8 cellular contexts compared by ENCODE assay signal in the genomic region with DNA sequence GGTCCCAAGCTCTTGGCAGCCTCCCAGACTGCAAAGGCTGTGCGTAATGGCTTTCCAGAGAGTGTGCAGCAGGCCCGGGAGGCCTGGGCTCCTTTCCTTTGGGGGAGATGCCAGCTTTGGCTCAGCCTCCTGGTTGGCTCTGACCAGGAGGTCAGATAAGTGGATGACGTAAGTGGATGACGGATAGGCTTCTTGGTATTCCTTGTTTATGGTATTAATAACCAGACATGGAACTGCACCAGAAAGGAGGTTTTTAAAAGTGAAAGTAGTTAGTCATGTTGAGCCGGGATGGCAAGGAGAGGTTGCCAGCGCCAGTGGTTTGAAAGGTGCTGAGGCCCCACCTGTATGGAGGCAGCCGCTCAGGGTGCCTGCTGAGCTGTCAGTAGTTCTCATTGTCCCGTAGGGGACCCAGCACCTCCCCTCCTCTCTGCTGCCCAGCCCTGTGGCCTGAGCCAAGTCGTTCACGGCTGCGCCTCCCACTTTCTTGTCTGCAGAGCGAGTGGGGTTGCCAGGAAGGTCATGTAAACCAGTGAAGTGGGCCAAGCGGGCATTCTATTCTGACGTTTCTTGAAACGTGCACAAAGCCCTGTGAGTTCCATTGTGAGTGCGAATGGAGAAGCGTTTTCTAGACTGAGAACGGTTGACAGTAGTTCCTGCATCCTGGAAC. TPM values are rescaled to one million over a fixed set of nuclear protein-coding genes. Genes with fewer than 3 reads are reported as not detected.
DNase-seq lines count a peak whose midpoint lies in the region; ATAC-seq and TF ChIP-seq lines count a peak whose summit lies in the region.

No MANE protein-coding gene starts in this region.

- H3K36me3 ChIP-seq in adrenal gland (replicated peaks in 1 of 2): no peaks in the 10 kb centered on the region

- peak overlapping the region in 3 of 5 donors; percentile 44 to 77 (median 73) for H3K27ac ChIP-seq in adrenal gland

- H3K27me3 ChIP-seq in adrenal gland: no peaks in the 10 kb centered on the region

- WGBS in adrenal gland, 4 donors: 8 to 29% (median 18%) methylated on average over 16 to 18 of the region's 18 CpGs

- peak overlapping the region in 2 of 4 donors; percentile 32 to 49 for H3K4me3 ChIP-seq in adrenal gland

- H3K4me1 ChIP-seq in adrenal gland (replicated peaks in 1 of 2): peaks cover 0 to 9% of the 10 kb centered on the region in 2 donors

- ATAC-seq in HG03095 (IDR thresholded peaks at IDR 0.05; ENCODE audit: unreplicated experiment): no peak

- DNase-seq in LHCN-M2 (ENCODE audit: low read depth) (peak; percentile 31), adrenal gland (peak; percentile 81 to 93 (median 85)), hippocampal formation (lab: John Stamatoyannopoulos, UW) (peak; percentile 11 to 25), stromal cell of bone marrow (ENCODE audit: low read depth) (peak; percentile 56), SW480 (ENCODE audit: low spot score) (no peak), cortex of kidney (lab: John Stamatoyannopoulos, UW) (no peak)
- DNase-seq in stimulated activated naive CD4-positive, alpha-beta T cell treated with Interleukin-2 at 50 U/mL for 16 hours (lab: John Stamatoyannopoulos, UW): no peak

- H3K9me3 ChIP-seq in adrenal gland (replicated peaks in 1 of 3): no peaks in the 10 kb centered on the region

- peak in 1 of 2 donors; percentile 16 for TF ChIP-seq POLR2A in adrenal gland (IDR thresholded peaks at IDR 0.05)

- intact Hi-C loops in adrenal gland (cut with DNase I): no loop called here

- TF ChIP-seq CTCF in adrenal gland (IDR thresholded peaks at IDR 0.05): no peak

RNA-seq across cellular contexts. Expression of a gene that starts 28.7 kb away (rescaled TPM):
- total RNA-seq in LHCN-M2 (2014; rRNA removed): under 0.01 TPM in 1 of 2 replicates, not detected in the other
- under 0.01 TPM for polyA plus RNA-seq in LHCN-M2 (2012)
- total RNA-seq in adrenal gland: 10 to 100 TPM in 1 of 8 donors, 1 to 10 TPM in 7; 3.3 to 12.9 (median 5.2) TPM
- polyA plus RNA-seq in adrenal gland: 1 to 10 TPM; 1.1 to 6.6 (median 2.6) TPM

Comparison
In these comparisons a context has a peak if more than half of its experiments do, and no peak if none do; other contexts are left out.
1. DNase-seq: peak in LHCN-M2 (single experiment), adrenal gland (7 of 7), hippocampal formation (2 of 2) and stromal cell of bone marrow (single experiment); none in stimulated activated naive CD4-positive, alpha-beta T cell treated with Interleukin-2 at 50 U/mL for 16 hours (single experiment), SW480 (single experiment) and cortex of kidney (single experiment).